10 cellular contexts compared by ENCODE assay signal in genomic region chr11:3123316-3123715, GRCh38. TPM values are rescaled to one million over a fixed set of nuclear protein-coding genes. Genes with fewer than 3 reads are reported as not detected.
DNase-seq lines count a peak whose midpoint lies in the region; ATAC-seq lines count a peak whose summit lies in the region.
"Had no signal": no experiment of that assay in that cellular context is flagged by ENCODE, and none has a peak within 500 bp of the region (broad histone marks: within the 10 kb centered on the region; RNA-seq: fewer than 3 reads in every experiment).

No MANE protein-coding gene starts in this region.

- H3K36me3 Mint-ChIP-seq in natural killer cell treated with Interleukin-12 subunit alpha and Interleukin-12 subunit beta and Interleukin-15 and Interleukin-18, amount 100 ng/mL, for 72 hours = no peaks in the 10 kb centered on the region
- no peaks in the 10 kb centered on the region for H3K36me3 Mint-ChIP-seq in activated CD4-positive, alpha-beta T cell treated with anti-CD3 and anti-CD28 coated beads, Interleukin-2, amount 10 ng/mL, durations not matched to agents 7 days and 5 days (ENCODE audit: low read depth)

- H3K4me3 Mint-ChIP-seq in natural killer cell treated with Interleukin-12 subunit alpha and Interleukin-12 subunit beta and Interleukin-15 and Interleukin-18, amount 100 ng/mL, for 72 hours = no peak overlapping the region
- H3K4me3 Mint-ChIP-seq in activated CD4-positive, alpha-beta T cell treated with anti-CD3 and anti-CD28 coated beads, Interleukin-2, amount 10 ng/mL, durations not matched to agents 7 days and 5 days = no peak overlapping the region
- H3K4me3 Mint-ChIP-seq: nephron had no signal

- CTCF ChIA-PET in activated CD4-positive, alpha-beta T cell treated with anti-CD3 and anti-CD28 coated beads, Interleukin-2, amount 10 ng/mL, durations not matched to agents 7 days and 5 days (lab: Charles Lee) = no interaction called here

- DNase-seq in 8988T (peak; percentile 8), NCI-H2029 treated with DMSO at 0.1 percent for 48 hours (lab: John Stamatoyannopoulos, UW) (peak; percentile 88), cerebellum (ENCODE audit: low spot score) (peak; percentile 80), medulla oblongata (ENCODE audit: extremely low spot score) (peak; percentile 38), AG20443 (ENCODE audit: low spot score) (no peak)
- DNase-seq in natural killer cell treated with Interleukin-12 subunit alpha and Interleukin-12 subunit beta and Interleukin-15 and Interleukin-18, amount 100 ng/mL, for 72 hours (ENCODE audit: low spot score) = no peak
- DNase-seq in activated CD4-positive, alpha-beta T cell treated with anti-CD3 and anti-CD28 coated beads, Interleukin-2, amount 10 ng/mL, durations not matched to agents 7 days and 5 days = no peak
- DNase-seq: effector memory CD4-positive, alpha-beta T cell had no signal

- H3K27ac Mint-ChIP-seq in natural killer cell treated with Interleukin-12 subunit alpha and Interleukin-12 subunit beta and Interleukin-15 and Interleukin-18, amount 100 ng/mL, for 72 hours = no peak overlapping the region
- no peak overlapping the region for H3K27ac Mint-ChIP-seq in activated CD4-positive, alpha-beta T cell treated with anti-CD3 and anti-CD28 coated beads, Interleukin-2, amount 10 ng/mL, durations not matched to agents 7 days and 5 days
- H3K27ac Mint-ChIP-seq: nephron had no signal

- H3K9me3 Mint-ChIP-seq in natural killer cell treated with Interleukin-12 subunit alpha and Interleukin-12 subunit beta and Interleukin-15 and Interleukin-18, amount 100 ng/mL, for 72 hours = no peaks in the 10 kb centered on the region
- no peaks in the 10 kb centered on the region for H3K9me3 Mint-ChIP-seq in activated CD4-positive, alpha-beta T cell treated with anti-CD3 and anti-CD28 coated beads, Interleukin-2, amount 10 ng/mL, durations not matched to agents 7 days and 5 days

- H3K4me1 Mint-ChIP-seq in natural killer cell treated with Interleukin-12 subunit alpha and Interleukin-12 subunit beta and Interleukin-15 and Interleukin-18, amount 100 ng/mL, for 72 hours (ENCODE audit: low read depth in 2 of 2) = peaks cover 9 to 23% of the 10 kb centered on the region in 2 donors
- no peaks in the 10 kb centered on the region for H3K4me1 Mint-ChIP-seq in activated CD4-positive, alpha-beta T cell treated with anti-CD3 and anti-CD28 coated beads, Interleukin-2, amount 10 ng/mL, durations not matched to agents 7 days and 5 days
- H3K4me1 Mint-ChIP-seq: nephron had no signal

- no peaks in the 10 kb centered on the region for H3K27me3 Mint-ChIP-seq in natural killer cell treated with Interleukin-12 subunit alpha and Interleukin-12 subunit beta and Interleukin-15 and Interleukin-18, amount 100 ng/mL, for 72 hours
- H3K27me3 Mint-ChIP-seq in activated CD4-positive, alpha-beta T cell treated with anti-CD3 and anti-CD28 coated beads, Interleukin-2, amount 10 ng/mL, durations not matched to agents 7 days and 5 days = no peaks in the 10 kb centered on the region

- no peak for ATAC-seq in GM21381 (IDR thresholded peaks at IDR 0.05; ENCODE audit: unreplicated experiment)
- ATAC-seq in natural killer cell treated with Interleukin-12 subunit alpha and Interleukin-12 subunit beta and Interleukin-15 and Interleukin-18, amount 100 ng/mL, for 72 hours = no peak

- POLR2A ChIA-PET in activated CD4-positive, alpha-beta T cell treated with anti-CD3 and anti-CD28 coated beads, Interleukin-2, amount 10 ng/mL, durations not matched to agents 7 days and 5 days (lab: Charles Lee) = no interaction called here

RNA-seq across cellular contexts. Expression of gene OSBPL5, which starts 41.8 kb away (rescaled TPM):
- total RNA-seq in cerebellum = 31.9 TPM
- total RNA-seq in natural killer cell treated with Interleukin-12 subunit alpha and Interleukin-12 subunit beta and Interleukin-15 and Interleukin-18, amount 100 ng/mL, for 72 hours = 10 to 100 TPM; 58.3 to 74.6 TPM
- 10 to 100 TPM in 1 of 2 experiments, 1 to 10 TPM in 1; 9.6 to 12.0 TPM for total RNA-seq in activated CD4-positive, alpha-beta T cell treated with anti-CD3 and anti-CD28 coated beads, Interleukin-2, amount 10 ng/mL, durations not matched to agents 7 days and 5 days

Comparison
In these comparisons a context has a peak if more than half of its experiments do, and no peak if none do; other contexts are left out.
1. DNase-seq: peak in 8988T (single experiment), NCI-H2029 treated with DMSO at 0.1 percent for 48 hours (single experiment), cerebellum (single experiment) and medulla oblongata (single experiment); none in natural killer cell treated with Interleukin-12 subunit alpha and Interleukin-12 subunit beta and Interleukin-15 and Interleukin-18, amount 100 ng/mL, for 72 hours (single experiment), activated CD4-positive, alpha-beta T cell treated with anti-CD3 and anti-CD28 coated beads, Interleukin-2, amount 10 ng/mL, durations not matched to agents 7 days and 5 days (single experiment) and AG20443 (single experiment).